ENCODE assay signal across 9 cellular contexts in genomic region chr22:37283393-37283937, GRCh38. TPM values are rescaled to one million over a fixed set of nuclear protein-coding genes. Genes with fewer than 3 reads are reported as not detected.
DNase-seq lines count a peak whose midpoint lies in the region; ATAC-seq and TF ChIP-seq lines count a peak whose summit lies in the region.
"Had no signal": no experiment of that assay in that cellular context is flagged by ENCODE, and none has a peak within 500 bp of the region (broad histone marks: within the 10 kb centered on the region; RNA-seq: fewer than 3 reads in every experiment).

No MANE protein-coding gene starts in this region.

- H3K27me3 ChIP-seq in SU-DHL-6 (ENCODE audit: low read length) (no peaks in the 10 kb centered on the region), neutrophil (no peaks in the 10 kb centered on the region)

- H3K9ac ChIP-seq in SU-DHL-6 (ENCODE audit: low read length) = peak overlapping the region; percentile 45

- H3K27ac ChIP-seq in SU-DHL-6 (ENCODE audit: low read depth, low read length) (peak overlapping the region; percentile 87), neutrophil (peak overlapping the region; percentile 99)

- no peak overlapping the region for H2AFZ ChIP-seq in SU-DHL-6 (ENCODE audit: low read depth, low read length, severe bottlenecking)

- TF ChIP-seq CTCF in SU-DHL-6 (IDR thresholded peaks at IDR 0.05; ENCODE audit: insufficient read depth, low read length, poor library complexity, severe bottlenecking) (peak; percentile 47), neutrophil (IDR thresholded peaks at IDR 0.05) (peak; percentile 62)

- H4K20me1 ChIP-seq in SU-DHL-6 (ENCODE audit: low read depth, low read length) = no peaks in the 10 kb centered on the region

- H3K4me3 ChIP-seq in GM08714 (ENCODE audit: low read length) (peak overlapping the region; percentile 74; the same call in 1 of the 2 replicates), SU-DHL-6 (ENCODE audit: insufficient read depth, low read length, poor library complexity, severe bottlenecking) (peak overlapping the region; percentile 37), neutrophil (ENCODE audit: low read depth in 1 of 2, low read length in 1 of 2) (peak overlapping the region; percentile 84 to 99)

- H3F3A ChIP-seq in SU-DHL-6 (ENCODE audit: insufficient read depth) = peaks cover 24% of the 10 kb centered on the region

- H3K9me3 ChIP-seq in SU-DHL-6 (ENCODE audit: insufficient read depth, low read length) (no peaks in the 10 kb centered on the region), neutrophil (no peaks in the 10 kb centered on the region)

- in situ Hi-C loops in G401 (cut with HindIII; ENCODE audit: low sequenced_read_pairs) = no loop called here

- H3K4me1 ChIP-seq in neutrophil (ENCODE audit: control insufficient read depth in 1 of 2, insufficient read depth in 1 of 2, low read depth in 1 of 2, low read length in 1 of 2) = peaks cover 54 to 75% of the 10 kb centered on the region in 2 experiments

- H3K9me2 ChIP-seq in SU-DHL-6 (replicated peaks; ENCODE audit: insufficient read depth, low read length) = no peaks in the 10 kb centered on the region

- ATAC-seq in HG03521 (IDR thresholded peaks at IDR 0.05; ENCODE audit: unreplicated experiment) = no peak

- peak; percentile 60 for DNase-seq in central memory CD4-positive, alpha-beta T cell
- no peak for DNase-seq in NCI-H1930 (lab: John Stamatoyannopoulos, UW)
- no peak for DNase-seq in NCI-H146 treated with DMSO at 0.1 percent for 48 hours (lab: John Stamatoyannopoulos, UW; ENCODE audit: unreplicated experiment)
- DNase-seq in G401 (ENCODE audit: low spot score) = no peak
- DNase-seq: erythroblast had no signal

- peak overlapping the region; percentile 61 for H3K4me2 ChIP-seq in SU-DHL-6 (ENCODE audit: low read depth, low read length, poor library complexity, severe bottlenecking)

- H3K79me2 ChIP-seq in SU-DHL-6 (ENCODE audit: insufficient read depth, low read length) = no peaks in the 10 kb centered on the region

- no peaks in the 10 kb centered on the region for H3K36me3 ChIP-seq in SU-DHL-6 (ENCODE audit: low read length)
- H3K36me3 ChIP-seq in neutrophil = peaks cover 31% of the 10 kb centered on the region

RNA-seq across cellular contexts. Expression of gene CYTH4, which starts 1.2 kb away (rescaled TPM):
- total RNA-seq in G401 (2014; rRNA removed; shearing (Covaris generic)) = not detected in 2 replicates

RNA-seq across cellular contexts. Expression of gene RAC2, which starts 39.4 kb away (rescaled TPM):
- not detected in 2 replicates for total RNA-seq in G401 (2014; rRNA removed; shearing (Covaris generic))

Comparison
In these comparisons a context has a peak if more than half of its experiments do, and no peak if none do; other contexts are left out.
1. H3K4me3 ChIP-seq: peak in every context shown above with its lines; median percentile 92 in neutrophil; 74 in GM08714; 37 in SU-DHL-6.